ENCODE assay signal across 9 cellular contexts in genomic region chr2:130143266-130144039, GRCh38. TPM values are rescaled to one million over a fixed set of nuclear protein-coding genes. Genes with fewer than 3 reads are reported as not detected.
DNase-seq lines count a peak whose midpoint lies in the region; ATAC-seq and TF ChIP-seq lines count a peak whose summit lies in the region.
"Not testable (repeated sequence)": the region's sequence is repeated elsewhere in the genome, so short reads cannot be mapped to it uniquely, and the experiment has no call there.
"Had no signal": no experiment of that assay in that cellular context is flagged by ENCODE, and none has a peak within 500 bp of the region (broad histone marks: within the 10 kb centered on the region; RNA-seq: fewer than 3 reads in every experiment).

No MANE protein-coding gene starts in this region.

- peaks cover 0 to 26% (median 8%) of the 10 kb centered on the region in 10 experiments; a peak in 14 of 20 replicates for H3K4me1 ChIP-seq in BLaER1 treated with 17β-estradiol and CSF1 and Interleukin-3, amounts not matched to agents 10 nM and 100 nM
- H3K4me1 ChIP-seq in iPS DF 6.9 (ENCODE audit: control insufficient read depth, insufficient read depth, low read length) = not testable (repeated sequence)
- peaks cover 0 to 20% (median 8%) of the 10 kb centered on the region in 6 donors for H3K4me1 ChIP-seq in spleen

- H3K27ac Mint-ChIP-seq in central memory CD8-positive, alpha-beta T cell (ENCODE audit: low read depth) = not testable (repeated sequence)
- H3K27ac Mint-ChIP-seq in naive thymus-derived CD8-positive, alpha-beta T cell = peak overlapping the region in 3 of 10 donors; percentile 43 to 60 (median 58)

- DNase-seq in Jurkat, Clone E6-1 (ENCODE audit: low read depth, low spot score) = peak; percentile 12
- peak; percentile 56 for DNase-seq in activated CD8-positive, alpha-beta memory T cell treated with anti-CD3 and anti-CD28 coated beads for 24 hours
- peak in 1 of 2 donors; percentile 7 for DNase-seq in central memory CD8-positive, alpha-beta T cell (ENCODE audit: low spot score in 2 of 2)
- DNase-seq in iPS DF 6.9 (ENCODE audit: low read depth, low spot score); naive thymus-derived CD8-positive, alpha-beta T cell; spleen: not testable (repeated sequence)

- not testable (repeated sequence) for H3K9ac ChIP-seq in BLaER1 treated with 17β-estradiol and CSF1 and Interleukin-3, amounts not matched to agents 10 nM and 100 nM

- peak overlapping the region in 3 of 10 experiments; percentile 38 to 56 (median 40); a peak in 7 of 20 replicates for H3K4me3 ChIP-seq in BLaER1 treated with 17β-estradiol and CSF1 and Interleukin-3, amounts not matched to agents 10 nM and 100 nM
- H3K4me3 ChIP-seq in Jurkat, Clone E6-1 (ENCODE audit: low read length) = not testable (repeated sequence)
- peak overlapping the region; percentile 50; the same call in 1 of the 2 replicates for H3K4me3 ChIP-seq in iPS DF 6.9 (ENCODE audit: low read length)
- peak overlapping the region in 5 of 8 donors; percentile 32 to 63 (median 37) for H3K4me3 ChIP-seq in spleen

- not testable (repeated sequence) for H4K20me1 ChIP-seq in BLaER1 treated with 17β-estradiol and CSF1 and Interleukin-3, amounts not matched to agents 10 nM and 100 nM

- H3K4me3 Mint-ChIP-seq in central memory CD8-positive, alpha-beta T cell = peak overlapping the region; percentile 70
- peak overlapping the region; percentile 42 to 86 (median 78) for H3K4me3 Mint-ChIP-seq in naive thymus-derived CD8-positive, alpha-beta T cell

- not testable (repeated sequence) for H3K27ac ChIP-seq in BLaER1 treated with 17β-estradiol and CSF1 and Interleukin-3, amounts not matched to agents 10 nM and 100 nM; iPS DF 6.9 (ENCODE audit: low read length); spleen

- TF ChIP-seq POLR2A in spleen (IDR thresholded peaks at IDR 0.05) = not testable (repeated sequence)

- peaks cover 13 to 31% (median 24%) of the 10 kb centered on the region in 11 experiments for H3K27me3 ChIP-seq in BLaER1 treated with 17β-estradiol and CSF1 and Interleukin-3, amounts not matched to agents 10 nM and 100 nM
- H3K27me3 ChIP-seq in iPS DF 6.9 (ENCODE audit: control insufficient read depth, insufficient read depth, low read length) = not testable (repeated sequence)
- peaks cover 0 to 34% (median 0%) of the 10 kb centered on the region in 7 donors for H3K27me3 ChIP-seq in spleen (replicated peaks in 1 of 7)

- H3K36me3 ChIP-seq in BLaER1 treated with 17β-estradiol and CSF1 and Interleukin-3, amounts not matched to agents 10 nM and 100 nM; iPS DF 6.9 (ENCODE audit: control insufficient read depth, insufficient read depth, low read length); spleen: not testable (repeated sequence)

- peak overlapping the region; percentile 16 to 82 (median 60); a peak in 20 of 22 replicates for H3K4me2 ChIP-seq in BLaER1 treated with 17β-estradiol and CSF1 and Interleukin-3, amounts not matched to agents 10 nM and 100 nM

- POLR2A ChIA-PET in naive thymus-derived CD8-positive, alpha-beta T cell (lab: Charles Lee) = not testable (repeated sequence)

- not testable (repeated sequence) for H3K9me3 ChIP-seq in BLaER1 treated with 17β-estradiol and CSF1 and Interleukin-3, amounts not matched to agents 10 nM and 100 nM (replicated peaks in 1 of 11); iPS DF 6.9 (ENCODE audit: control insufficient read depth, insufficient read depth, low read length); spleen

- WGBS in iPS DF 6.9 (ENCODE audit: insufficient coverage, insufficient read length) = no CpG with 5 or more reads among the region's 28 CpGs
- WGBS in spleen, 5 donors = 36 to 53% (median 41%) methylated on average over 14 to 21 of the region's 28 CpGs

- TF ChIP-seq CTCF in spleen (IDR thresholded peaks at IDR 0.05 in 8 of 11, conservative IDR thresholded peaks at IDR 0.05 in 3 of 11) = not testable (repeated sequence)

- ATAC-seq in GM21367 (IDR thresholded peaks at IDR 0.05; ENCODE audit: unreplicated experiment) = peak; percentile 31
- peak; percentile 10 for ATAC-seq in central memory CD8-positive, alpha-beta T cell (replicated peaks; ENCODE audit: extremely low read depth, poor library complexity, severe bottlenecking)
- not testable (repeated sequence) for ATAC-seq in naive thymus-derived CD8-positive, alpha-beta T cell

- H3K9me3 Mint-ChIP-seq in central memory CD8-positive, alpha-beta T cell; naive thymus-derived CD8-positive, alpha-beta T cell: not testable (repeated sequence)

- H3K27me3 Mint-ChIP-seq in central memory CD8-positive, alpha-beta T cell = not testable (repeated sequence)
- H3K27me3 Mint-ChIP-seq in naive thymus-derived CD8-positive, alpha-beta T cell = peaks cover 6 to 14% (median 9%) of the 10 kb centered on the region in 5 donors

- intact Hi-C loops in spleen (cut with DNase I; ENCODE audit: low total_unique reads) = not testable (repeated sequence)

- H3K4me1 Mint-ChIP-seq in central memory CD8-positive, alpha-beta T cell = not testable (repeated sequence)
- H3K4me1 Mint-ChIP-seq in naive thymus-derived CD8-positive, alpha-beta T cell = peaks cover 5 to 14% (median 7%) of the 10 kb centered on the region in 4 donors

- H3K36me3 Mint-ChIP-seq in central memory CD8-positive, alpha-beta T cell (ENCODE audit: insufficient read depth); naive thymus-derived CD8-positive, alpha-beta T cell: not testable (repeated sequence)

RNA-seq across cellular contexts. Expression of gene CCDC74B, which starts 1.5 kb away (rescaled TPM):
- polyA plus RNA-seq in Jurkat, Clone E6-1 (2012; ENCODE audit: insufficient read depth, insufficient read length) = 9.6 TPM
- total RNA-seq in naive thymus-derived CD8-positive, alpha-beta T cell = under 1 TPM in 1 of 2 experiments, not detected in 1; 0.49 TPM
- polyA plus RNA-seq in naive thymus-derived CD8-positive, alpha-beta T cell = under 1 TPM in 1 of 3 donors, not detected in 2; 0.57 TPM
- total RNA-seq in spleen = 1 to 10 TPM in 2 of 7 donors, under 1 TPM in 3, not detected in 2; 0.27 to 2.5 (median 0.66) TPM
- polyA plus RNA-seq in spleen = under 1 TPM; 0.38 to 0.61 (median 0.57) TPM

RNA-seq across cellular contexts. Expression of gene POTEF, which starts 14.4 kb away (rescaled TPM):
- not detected for polyA plus RNA-seq in Jurkat, Clone E6-1 (2012; ENCODE audit: insufficient read depth, insufficient read length)
- not detected for total RNA-seq in naive thymus-derived CD8-positive, alpha-beta T cell
- polyA plus RNA-seq in naive thymus-derived CD8-positive, alpha-beta T cell = not detected
- not detected for total RNA-seq in spleen
- polyA plus RNA-seq in spleen = not detected
- total RNA-seq: Right ventricle myocardium inferior had no signal

RNA-seq across cellular contexts. Expression of gene SMPD4, which starts 37.9 kb away (rescaled TPM):
- polyA plus RNA-seq in Jurkat, Clone E6-1 (2012; ENCODE audit: insufficient read depth, insufficient read length) = 61.3 TPM
- total RNA-seq in naive thymus-derived CD8-positive, alpha-beta T cell = 10 to 100 TPM; 55.8 to 62.2 TPM
- polyA plus RNA-seq in naive thymus-derived CD8-positive, alpha-beta T cell = 10 to 100 TPM; 21.9 to 44.4 (median 35.4) TPM
- total RNA-seq in spleen = 10 to 100 TPM; 32.7 to 44.9 (median 40.7) TPM
- 10 to 100 TPM; 24.0 to 34.7 (median 33.0) TPM for polyA plus RNA-seq in spleen

RNA-seq across cellular contexts. Expression of gene MZT2B, which starts 38.6 kb away (rescaled TPM):
- polyA plus RNA-seq in Jurkat, Clone E6-1 (2012; ENCODE audit: insufficient read depth, insufficient read length) = 519 TPM
- 100 to 1,000 TPM; 208 to 217 TPM for total RNA-seq in naive thymus-derived CD8-positive, alpha-beta T cell
- polyA plus RNA-seq in naive thymus-derived CD8-positive, alpha-beta T cell = 100 to 1,000 TPM; 171 to 189 (median 180) TPM
- total RNA-seq in spleen = 100 to 1,000 TPM in 3 of 7 donors, 10 to 100 TPM in 4; 37.9 to 159 (median 95.0) TPM
- 100 to 1,000 TPM; 204 to 308 (median 217) TPM for polyA plus RNA-seq in spleen

RNA-seq across cellular contexts. Expression of gene TUBA3E, which starts 54.8 kb away (rescaled TPM):
- not detected for polyA plus RNA-seq in Jurkat, Clone E6-1 (2012; ENCODE audit: insufficient read depth, insufficient read length)
- not detected for total RNA-seq in naive thymus-derived CD8-positive, alpha-beta T cell
- not detected for polyA plus RNA-seq in naive thymus-derived CD8-positive, alpha-beta T cell
- total RNA-seq in spleen = not detected
- polyA plus RNA-seq in spleen = under 1 TPM in 1 of 3 donors, not detected in 2; 0.11 TPM
